In genomic region chr6:33399881-33400280, GRCh38 we compare ENCODE assay signal across 1 cellular context. TPM values are rescaled to one million over a fixed set of nuclear protein-coding genes. Genes with fewer than 3 reads are reported as not detected.
"Had no signal": no experiment of that assay in that cellular context is flagged by ENCODE, and none has a peak within 500 bp of the region (broad histone marks: within the 10 kb centered on the region; RNA-seq: fewer than 3 reads in every experiment).

No MANE protein-coding gene starts in this region.

RNA-seq across cellular contexts. Expression of gene KIFC1, which starts 8.3 kb away (rescaled TPM):
- total RNA-seq: ascending aorta had no signal
